ENCODE assay signal across 1 cellular context in the genomic region with DNA sequence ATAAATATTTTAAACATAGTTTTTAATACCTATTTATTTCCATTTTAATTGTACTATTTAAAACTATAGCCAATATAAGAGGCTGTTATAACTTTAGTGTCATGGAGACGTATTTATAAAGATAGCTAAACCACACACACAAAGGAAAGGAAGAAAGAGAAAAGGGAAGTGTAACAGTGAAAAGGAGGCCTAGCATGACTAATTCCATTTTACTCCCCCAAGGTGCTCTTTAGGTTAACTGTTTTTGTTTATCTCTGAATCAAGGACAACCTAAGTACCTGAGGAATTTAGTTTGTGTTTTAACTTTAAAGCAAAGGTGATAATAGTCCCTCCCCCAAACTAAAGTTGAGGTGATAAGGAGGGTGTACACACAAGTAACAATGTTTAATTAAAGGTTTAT.
TF ChIP-seq lines count a peak whose summit lies in the region.

No MANE protein-coding gene starts in this region.

TF ChIP-seq in GM23338, 12 proteins besides CTCF, POLR2A, EP300 and RAD21 (continued from another document):
- TF ChIP-seq, protein P1, sequence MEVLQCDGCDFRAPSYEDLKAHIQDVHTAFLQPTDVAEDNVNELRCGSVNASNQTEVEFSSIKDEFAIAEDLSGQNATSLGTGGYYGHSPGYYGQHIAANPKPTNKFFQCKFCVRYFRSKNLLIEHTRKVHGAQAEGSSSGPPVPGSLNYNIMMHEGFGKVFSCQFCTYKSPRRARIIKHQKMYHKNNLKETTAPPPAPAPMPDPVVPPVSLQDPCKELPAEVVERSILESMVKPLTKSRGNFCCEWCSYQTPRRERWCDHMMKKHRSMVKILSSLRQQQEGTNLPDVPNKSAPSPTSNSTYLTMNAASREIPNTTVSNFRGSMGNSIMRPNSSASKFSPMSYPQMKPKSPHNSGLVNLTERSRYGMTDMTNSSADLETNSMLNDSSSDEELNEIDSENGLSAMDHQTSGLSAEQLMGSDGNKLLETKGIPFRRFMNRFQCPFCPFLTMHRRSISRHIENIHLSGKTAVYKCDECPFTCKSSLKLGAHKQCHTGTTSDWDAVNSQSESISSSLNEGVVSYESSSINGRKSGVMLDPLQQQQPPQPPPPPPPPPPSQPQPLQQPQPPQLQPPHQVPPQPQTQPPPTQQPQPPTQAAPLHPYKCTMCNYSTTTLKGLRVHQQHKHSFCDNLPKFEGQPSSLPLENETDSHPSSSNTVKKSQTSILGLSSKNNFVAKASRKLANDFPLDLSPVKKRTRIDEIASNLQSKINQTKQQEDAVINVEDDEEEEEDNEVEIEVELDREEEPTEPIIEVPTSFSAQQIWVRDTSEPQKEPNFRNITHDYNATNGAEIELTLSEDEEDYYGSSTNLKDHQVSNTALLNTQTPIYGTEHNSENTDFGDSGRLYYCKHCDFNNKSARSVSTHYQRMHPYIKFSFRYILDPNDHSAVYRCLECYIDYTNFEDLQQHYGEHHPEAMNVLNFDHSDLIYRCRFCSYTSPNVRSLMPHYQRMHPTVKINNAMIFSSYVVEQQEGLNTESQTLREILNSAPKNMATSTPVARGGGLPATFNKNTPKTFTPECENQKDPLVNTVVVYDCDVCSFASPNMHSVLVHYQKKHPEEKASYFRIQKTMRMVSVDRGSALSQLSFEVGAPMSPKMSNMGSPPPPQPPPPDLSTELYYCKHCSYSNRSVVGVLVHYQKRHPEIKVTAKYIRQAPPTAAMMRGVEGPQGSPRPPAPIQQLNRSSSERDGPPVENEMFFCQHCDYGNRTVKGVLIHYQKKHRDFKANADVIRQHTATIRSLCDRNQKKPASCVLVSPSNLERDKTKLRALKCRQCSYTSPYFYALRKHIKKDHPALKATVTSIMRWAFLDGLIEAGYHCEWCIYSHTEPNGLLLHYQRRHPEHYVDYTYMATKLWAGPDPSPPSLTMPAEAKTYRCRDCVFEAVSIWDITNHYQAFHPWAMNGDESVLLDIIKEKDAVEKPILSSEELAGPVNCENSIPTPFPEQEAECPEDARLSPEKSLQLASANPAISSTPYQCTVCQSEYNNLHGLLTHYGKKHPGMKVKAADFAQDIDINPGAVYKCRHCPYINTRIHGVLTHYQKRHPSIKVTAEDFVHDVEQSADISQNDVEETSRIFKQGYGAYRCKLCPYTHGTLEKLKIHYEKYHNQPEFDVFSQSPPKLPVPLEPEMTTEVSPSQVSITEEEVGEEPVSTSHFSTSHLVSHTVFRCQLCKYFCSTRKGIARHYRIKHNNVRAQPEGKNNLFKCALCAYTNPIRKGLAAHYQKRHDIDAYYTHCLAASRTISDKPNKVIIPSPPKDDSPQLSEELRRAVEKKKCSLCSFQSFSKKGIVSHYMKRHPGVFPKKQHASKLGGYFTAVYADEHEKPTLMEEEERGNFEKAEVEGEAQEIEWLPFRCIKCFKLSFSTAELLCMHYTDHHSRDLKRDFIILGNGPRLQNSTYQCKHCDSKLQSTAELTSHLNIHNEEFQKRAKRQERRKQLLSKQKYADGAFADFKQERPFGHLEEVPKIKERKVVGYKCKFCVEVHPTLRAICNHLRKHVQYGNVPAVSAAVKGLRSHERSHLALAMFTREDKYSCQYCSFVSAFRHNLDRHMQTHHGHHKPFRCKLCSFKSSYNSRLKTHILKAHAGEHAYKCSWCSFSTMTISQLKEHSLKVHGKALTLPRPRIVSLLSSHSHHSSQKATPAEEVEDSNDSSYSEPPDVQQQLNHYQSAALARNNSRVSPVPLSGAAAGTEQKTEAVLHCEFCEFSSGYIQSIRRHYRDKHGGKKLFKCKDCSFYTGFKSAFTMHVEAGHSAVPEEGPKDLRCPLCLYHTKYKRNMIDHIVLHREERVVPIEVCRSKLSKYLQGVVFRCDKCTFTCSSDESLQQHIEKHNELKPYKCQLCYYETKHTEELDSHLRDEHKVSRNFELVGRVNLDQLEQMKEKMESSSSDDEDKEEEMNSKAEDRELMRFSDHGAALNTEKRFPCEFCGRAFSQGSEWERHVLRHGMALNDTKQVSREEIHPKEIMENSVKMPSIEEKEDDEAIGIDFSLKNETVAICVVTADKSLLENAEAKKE (CRISPR knock-in tag; IDR thresholded peaks at IDR 0.05) = no peak
- no peak for TF ChIP-seq ZNF331 (CRISPR knock-in tag; IDR thresholded peaks at IDR 0.05; ENCODE audit: low read depth)
- TF ChIP-seq EZH2 (IDR thresholded peaks at IDR 0.05; ENCODE audit: low read depth, unreplicated experiment) = no peak
- TF ChIP-seq POLR2AphosphoS5 (IDR thresholded peaks at IDR 0.05; ENCODE audit: low read depth) = no peak
- TF ChIP-seq, protein P2, sequence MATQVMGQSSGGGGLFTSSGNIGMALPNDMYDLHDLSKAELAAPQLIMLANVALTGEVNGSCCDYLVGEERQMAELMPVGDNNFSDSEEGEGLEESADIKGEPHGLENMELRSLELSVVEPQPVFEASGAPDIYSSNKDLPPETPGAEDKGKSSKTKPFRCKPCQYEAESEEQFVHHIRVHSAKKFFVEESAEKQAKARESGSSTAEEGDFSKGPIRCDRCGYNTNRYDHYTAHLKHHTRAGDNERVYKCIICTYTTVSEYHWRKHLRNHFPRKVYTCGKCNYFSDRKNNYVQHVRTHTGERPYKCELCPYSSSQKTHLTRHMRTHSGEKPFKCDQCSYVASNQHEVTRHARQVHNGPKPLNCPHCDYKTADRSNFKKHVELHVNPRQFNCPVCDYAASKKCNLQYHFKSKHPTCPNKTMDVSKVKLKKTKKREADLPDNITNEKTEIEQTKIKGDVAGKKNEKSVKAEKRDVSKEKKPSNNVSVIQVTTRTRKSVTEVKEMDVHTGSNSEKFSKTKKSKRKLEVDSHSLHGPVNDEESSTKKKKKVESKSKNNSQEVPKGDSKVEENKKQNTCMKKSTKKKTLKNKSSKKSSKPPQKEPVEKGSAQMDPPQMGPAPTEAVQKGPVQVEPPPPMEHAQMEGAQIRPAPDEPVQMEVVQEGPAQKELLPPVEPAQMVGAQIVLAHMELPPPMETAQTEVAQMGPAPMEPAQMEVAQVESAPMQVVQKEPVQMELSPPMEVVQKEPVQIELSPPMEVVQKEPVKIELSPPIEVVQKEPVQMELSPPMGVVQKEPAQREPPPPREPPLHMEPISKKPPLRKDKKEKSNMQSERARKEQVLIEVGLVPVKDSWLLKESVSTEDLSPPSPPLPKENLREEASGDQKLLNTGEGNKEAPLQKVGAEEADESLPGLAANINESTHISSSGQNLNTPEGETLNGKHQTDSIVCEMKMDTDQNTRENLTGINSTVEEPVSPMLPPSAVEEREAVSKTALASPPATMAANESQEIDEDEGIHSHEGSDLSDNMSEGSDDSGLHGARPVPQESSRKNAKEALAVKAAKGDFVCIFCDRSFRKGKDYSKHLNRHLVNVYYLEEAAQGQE (IDR thresholded peaks at IDR 0.05; ENCODE audit: unreplicated experiment) = no peak
